Comparison of ENCODE assay signal across 13 cellular contexts in the genomic region with DNA sequence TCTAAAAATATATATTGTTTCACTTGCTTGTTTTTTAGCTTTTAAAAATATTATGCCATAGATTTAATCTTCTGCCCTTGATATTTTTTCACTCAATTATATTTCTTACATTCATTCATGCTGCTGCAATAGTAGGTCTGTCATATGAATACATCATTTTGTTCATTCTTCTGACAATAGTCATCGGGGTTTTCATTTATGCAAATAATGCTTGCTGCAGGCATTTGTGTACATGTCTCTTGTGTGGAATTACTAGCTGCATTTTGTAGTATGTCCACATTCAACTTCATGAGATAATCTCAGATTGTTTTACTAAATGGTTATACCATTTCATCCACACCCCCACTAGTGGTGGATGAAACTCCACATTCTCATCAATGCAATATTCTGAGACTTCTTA. TPM values are rescaled to one million over a fixed set of nuclear protein-coding genes. Genes with fewer than 3 reads are reported as not detected.
A peak's percentile ranks its signal among the peaks of the same experiment; 100 is the strongest.
DNase-seq lines count a peak whose midpoint lies in the region; ATAC-seq and TF ChIP-seq lines count a peak whose summit lies in the region.
"Had no signal": no experiment of that assay in that cellular context is flagged by ENCODE, and none has a peak within 500 bp of the region (broad histone marks: within the 10 kb centered on the region; RNA-seq: fewer than 3 reads in every experiment).

No MANE protein-coding gene starts in this region.

- H3K27ac Mint-ChIP-seq in Caco-2 (ENCODE audit: unreplicated experiment) = peak overlapping the region; percentile 75
- no peak overlapping the region for H3K27ac Mint-ChIP-seq in Calu3 (ENCODE audit: unreplicated experiment)
- H3K27ac Mint-ChIP-seq: stimulated activated naive B cell treated with anti-CD40 and anti-IgM and Interleukin-4, amounts not matched to agents 10 μg/mL and 1 μg/mL and 100 μg/mL, for 72 hours had no signal

- peaks cover 28% of the 10 kb centered on the region for H3K4me1 ChIP-seq in Caco-2

- H3K27me3 Mint-ChIP-seq in Caco-2 (ENCODE audit: insufficient read depth, unreplicated experiment) (no peaks in the 10 kb centered on the region), Calu3 (ENCODE audit: unreplicated experiment) (no peaks in the 10 kb centered on the region)
- H3K27me3 Mint-ChIP-seq: stimulated activated naive B cell treated with anti-CD40 and anti-IgM and Interleukin-4, amounts not matched to agents 10 μg/mL and 1 μg/mL and 100 μg/mL, for 72 hours had no signal

- peak; percentile 54 for ATAC-seq in GM19351 (IDR thresholded peaks at IDR 0.05; ENCODE audit: unreplicated experiment)

- CTCF ChIA-PET in Caco-2 (lab: Charles Lee) = interaction anchor here (0.5 kb wide), 1 partner anchor 65 kb away, joined by 3 read pairs; no protein-coding TSS in a partner anchor
- CTCF ChIA-PET in Calu3 (lab: Charles Lee) = no interaction called here

- H3K36me3 ChIP-seq in Caco-2 (ENCODE audit: control insufficient read depth, insufficient read depth, low read length) = no peaks in the 10 kb centered on the region
- H3K36me3 ChIP-seq: BLaER1 treated with 17β-estradiol and CSF1 and Interleukin-3, amounts not matched to agents 10 nM and 100 nM had no signal

- BruUV-seq in Caco-2 (replicated peaks; lab: Mats Ljungman, UMichigan) = no TSS peak
- no TSS peak for BruUV-seq in Calu3 (replicated peaks; lab: Mats Ljungman, UMichigan)

- H3K4me3 ChIP-seq in Caco-2 (ENCODE audit: low read depth, low read length) = no peak overlapping the region
- H3K4me3 ChIP-seq: BLaER1 treated with 17β-estradiol and CSF1 and Interleukin-3, amounts not matched to agents 10 nM and 100 nM; PC-9 had no signal

- H3K9me3 Mint-ChIP-seq in Caco-2 (ENCODE audit: unreplicated experiment) (no peaks in the 10 kb centered on the region), Calu3 (ENCODE audit: low read depth, unreplicated experiment) (no peaks in the 10 kb centered on the region)
- H3K9me3 Mint-ChIP-seq: stimulated activated naive B cell treated with anti-CD40 and anti-IgM and Interleukin-4, amounts not matched to agents 10 μg/mL and 1 μg/mL and 100 μg/mL, for 72 hours had no signal

- no peaks in the 10 kb centered on the region for H3K9me3 ChIP-seq in Caco-2
- H3K9me3 ChIP-seq: BLaER1 treated with 17β-estradiol and CSF1 and Interleukin-3, amounts not matched to agents 10 nM and 100 nM had no signal

- H3K27me3 ChIP-seq in Caco-2 (replicated peaks; ENCODE audit: control insufficient read depth, insufficient read depth, low read length) = no peaks in the 10 kb centered on the region
- H3K27me3 ChIP-seq: BLaER1 treated with 17β-estradiol and CSF1 and Interleukin-3, amounts not matched to agents 10 nM and 100 nM had no signal

- H3K36me3 Mint-ChIP-seq in Caco-2 (ENCODE audit: insufficient read depth, unreplicated experiment) (peaks cover 8% of the 10 kb centered on the region), Calu3 (ENCODE audit: insufficient read depth, unreplicated experiment) (peaks cover 8% of the 10 kb centered on the region)
- H3K36me3 Mint-ChIP-seq: stimulated activated naive B cell treated with anti-CD40 and anti-IgM and Interleukin-4, amounts not matched to agents 10 μg/mL and 1 μg/mL and 100 μg/mL, for 72 hours had no signal

- H3K4me3 Mint-ChIP-seq in Caco-2 (ENCODE audit: unreplicated experiment) (no peak overlapping the region), Calu3 (ENCODE audit: low read depth, unreplicated experiment) (no peak overlapping the region)
- H3K4me3 Mint-ChIP-seq: stimulated activated naive B cell treated with anti-CD40 and anti-IgM and Interleukin-4, amounts not matched to agents 10 μg/mL and 1 μg/mL and 100 μg/mL, for 72 hours had no signal

- H3K4me1 Mint-ChIP-seq in Caco-2 (ENCODE audit: low read depth, unreplicated experiment) = peaks cover 40% of the 10 kb centered on the region
- peaks cover 9% of the 10 kb centered on the region for H3K4me1 Mint-ChIP-seq in Calu3 (ENCODE audit: low read depth, unreplicated experiment)

- TF ChIP-seq CTCF in Caco-2 (IDR thresholded peaks at IDR 0.05; ENCODE audit: insufficient read depth in 1 of 2, low read depth in 1 of 2, low read length in 1 of 2, severe bottlenecking in 1 of 2, unreplicated experiment in 1 of 2) (no peak), Calu3 (IDR thresholded peaks at IDR 0.05; ENCODE audit: unreplicated experiment) (no peak)

- DNase-seq in Caco-2 (no peak), NCI-H526 (lab: John Stamatoyannopoulos, UW) (peak; percentile 62 to 67), fibroblast of gingiva (ENCODE audit: low read depth) (peak; percentile 48), Calu3 (no peak), putamen (ENCODE audit: low spot score) (no peak), NCI-H69 (lab: John Stamatoyannopoulos, UW) (no peak), HK-2 (ENCODE audit: unreplicated experiment) (no peak)
- DNase-seq: H7; stimulated activated naive B cell treated with anti-CD40 and anti-IgM and Interleukin-4, amounts not matched to agents 10 μg/mL and 1 μg/mL and 100 μg/mL, for 72 hours; T-helper 9 cell had no signal

- POLR2A ChIA-PET in Caco-2 (lab: Charles Lee) = no interaction called here

- intact Hi-C loops in Caco-2 (cut with micrococcal nuclease; ENCODE audit: unreplicated experiment) (loop anchor here (2.0 kb wide), 1 partner anchor 37 kb away; no protein-coding TSS in a partner anchor), Calu3 (cut with micrococcal nuclease; ENCODE audit: unreplicated experiment) (no loop called here)

RNA-seq across cellular contexts. Expression of a gene that starts 5.3 kb away (rescaled TPM):
- total RNA-seq in Caco-2 (2022) = 49.4 and 57.9 TPM in 2 replicates
- 20.2 and 21.5 TPM in 2 replicates for total RNA-seq in Calu3 (2022)

Comparison
In these comparisons a context has a peak if more than half of its experiments do, and no peak if none do; other contexts are left out.
1. DNase-seq: peak in NCI-H526 (2 of 2) and fibroblast of gingiva (single experiment); none in Caco-2 (0 of 2), Calu3 (single experiment), putamen (single experiment), NCI-H69 (single experiment) and HK-2 (single experiment).